In the genomic region with DNA sequence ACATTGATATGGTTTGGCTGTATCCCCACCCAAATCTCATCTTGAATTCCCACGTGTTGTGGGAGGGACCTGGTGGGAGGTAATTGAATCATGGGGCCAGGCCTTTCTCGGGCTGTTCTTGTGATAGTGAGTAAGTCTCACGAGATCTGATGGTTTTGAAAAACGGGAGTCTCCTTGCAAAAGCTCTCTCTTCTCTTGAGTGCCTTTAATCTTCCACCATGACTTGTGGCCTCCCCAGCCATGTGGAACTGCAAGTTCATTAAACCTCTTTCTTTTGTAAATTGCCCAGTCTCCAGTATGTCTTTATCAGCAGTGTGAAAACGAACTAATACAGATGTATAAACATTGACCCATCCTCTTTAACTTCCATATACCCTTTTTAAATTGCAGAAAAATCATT, we compare ENCODE assay signal across 8 cellular contexts. TPM values are rescaled to one million over a fixed set of nuclear protein-coding genes. Genes with fewer than 3 reads are reported as not detected.
DNase-seq lines count a peak whose midpoint lies in the region; ATAC-seq and TF ChIP-seq lines count a peak whose summit lies in the region.
"Not testable (repeated sequence)": the region's sequence is repeated elsewhere in the genome, so short reads cannot be mapped to it uniquely, and the experiment has no call there.

No MANE protein-coding gene starts in this region.

- DNase-seq in CD4-positive, alpha-beta T cell; WTC11 (ENCODE audit: low spot score); memory B cell (ENCODE audit: low spot score in 2 of 2); neural crest cell (ENCODE audit: low read depth, low spot score): not testable (repeated sequence)

- not testable (repeated sequence) for H3K4me3 ChIP-seq in subcutaneous abdominal adipose tissue (ENCODE audit: low read depth in 1 of 5, low read length in 5 of 5)

- not testable (repeated sequence) for H3K9me3 ChIP-seq in CD4-positive, alpha-beta T cell (ENCODE audit: control insufficient read depth, low read length); subcutaneous abdominal adipose tissue (ENCODE audit: control insufficient read depth in 5 of 5, low read length in 5 of 5)

- H3K27ac Mint-ChIP-seq in CD4-positive, alpha-beta T cell = peak overlapping the region; percentile 51
- peak overlapping the region; percentile 80 to 100 (median 88) for H3K27ac Mint-ChIP-seq in IgD-negative memory B cell
- H3K27ac Mint-ChIP-seq in WTC11 = peak overlapping the region; percentile 40
- H3K27ac Mint-ChIP-seq in activated naive CD4-positive, alpha-beta T cell treated with anti-CD3 and anti-CD28 coated beads, Interleukin-2, amount 50 U/mL, for 24 hours = peak overlapping the region; percentile 89
- H3K27ac Mint-ChIP-seq in dendritic cell treated with granulocyte-macrophage colony-stimulating factor and Interleukin-4, amounts not matched to agents 40 ng/mL and 50 ng/mL, for 4 days = peak overlapping the region; percentile 9
- peak overlapping the region; percentile 98 for H3K27ac Mint-ChIP-seq in memory B cell
- H3K27ac Mint-ChIP-seq in neural crest cell (ENCODE audit: unreplicated experiment) = not testable (repeated sequence)

- peaks cover 0 to 22% (median 18%) of the 10 kb centered on the region in 5 donors for H3K4me1 ChIP-seq in subcutaneous abdominal adipose tissue (ENCODE audit: control insufficient read depth in 5 of 5, insufficient read depth in 5 of 5, low read length in 5 of 5)

- POLR2A ChIA-PET in CD4-positive, alpha-beta T cell (lab: Charles Lee) = interaction anchor here (0.6 kb wide), 1 partner anchor 31 kb away, joined by 3 read pairs; no protein-coding TSS in a partner anchor
- POLR2A ChIA-PET in WTC11 (lab: Charles Lee) = interaction anchor here (3.5 kb wide), 1 partner anchor 29 kb away, joined by 19 read pairs; no protein-coding TSS in a partner anchor

- H3K36me3 ChIP-seq in subcutaneous abdominal adipose tissue (ENCODE audit: control insufficient read depth in 5 of 5, insufficient read depth in 5 of 5, low read length in 5 of 5) = not testable (repeated sequence)

- H3K9ac ChIP-seq in subcutaneous abdominal adipose tissue (ENCODE audit: low read length in 5 of 5) = not testable (repeated sequence)

- not testable (repeated sequence) for ATAC-seq in CD4-positive, alpha-beta T cell (ENCODE audit: poor library complexity); WTC11; memory B cell (ENCODE audit: low read depth)

- H3K36me3 Mint-ChIP-seq in CD4-positive, alpha-beta T cell (ENCODE audit: low read depth); IgD-negative memory B cell; WTC11; activated naive CD4-positive, alpha-beta T cell treated with anti-CD3 and anti-CD28 coated beads, Interleukin-2, amount 50 U/mL, for 24 hours; memory B cell; neural crest cell (ENCODE audit: low read depth): not testable (repeated sequence)
- H3K36me3 Mint-ChIP-seq in dendritic cell treated with granulocyte-macrophage colony-stimulating factor and Interleukin-4, amounts not matched to agents 40 ng/mL and 50 ng/mL, for 4 days (ENCODE audit: low read depth) = peaks cover 81% of the 10 kb centered on the region

- H3K27me3 Mint-ChIP-seq in CD4-positive, alpha-beta T cell; IgD-negative memory B cell; WTC11 (ENCODE audit: low read depth); activated naive CD4-positive, alpha-beta T cell treated with anti-CD3 and anti-CD28 coated beads, Interleukin-2, amount 50 U/mL, for 24 hours; dendritic cell treated with granulocyte-macrophage colony-stimulating factor and Interleukin-4, amounts not matched to agents 40 ng/mL and 50 ng/mL, for 4 days; memory B cell: not testable (repeated sequence)
- peaks cover 21% of the 10 kb centered on the region for H3K27me3 Mint-ChIP-seq in neural crest cell (ENCODE audit: low read depth)

- not testable (repeated sequence) for H3K27ac ChIP-seq in CD4-positive, alpha-beta T cell (ENCODE audit: low read depth, low read length)
- H3K27ac ChIP-seq in subcutaneous abdominal adipose tissue (ENCODE audit: low read depth, low read length) = peak overlapping the region; percentile 32

- CTCF ChIA-PET in CD4-positive, alpha-beta T cell (lab: Charles Lee); WTC11 (lab: Charles Lee): not testable (repeated sequence)

- H3K27me3 ChIP-seq in CD4-positive, alpha-beta T cell (ENCODE audit: control insufficient read depth, insufficient read depth, low read length); subcutaneous abdominal adipose tissue (ENCODE audit: control insufficient read depth in 5 of 5, insufficient read depth in 4 of 5, low read length in 5 of 5): not testable (repeated sequence)

- TF ChIP-seq CTCF in CD4-positive, alpha-beta T cell (IDR thresholded peaks at IDR 0.05); WTC11 (IDR thresholded peaks at IDR 0.05); neural crest cell (conservative IDR thresholded peaks at IDR 0.05): not testable (repeated sequence)

- intact Hi-C loops in CD4-positive, alpha-beta T cell (cut with DNase I, micrococcal nuclease) = loop anchor here (5.0 to 10.0 kb wide), 3 partner anchors 43 to 774 kb away; a partner anchor contains a TSS
- intact Hi-C loops in dendritic cell treated with granulocyte-macrophage colony-stimulating factor and Interleukin-4, amounts not matched to agents 40 ng/mL and 50 ng/mL, for 4 days (cut with micrococcal nuclease) = not testable (repeated sequence)

- H3K4me3 Mint-ChIP-seq in CD4-positive, alpha-beta T cell; memory B cell: not testable (repeated sequence)
- H3K4me3 Mint-ChIP-seq in IgD-negative memory B cell (peak overlapping the region in 1 of 4 donors; percentile 54), WTC11 (peak overlapping the region; percentile 6; the same call in 1 of the 2 replicates), neural crest cell (peak overlapping the region; percentile 37)
- peak overlapping the region; percentile 78 for H3K4me3 Mint-ChIP-seq in activated naive CD4-positive, alpha-beta T cell treated with anti-CD3 and anti-CD28 coated beads, Interleukin-2, amount 50 U/mL, for 24 hours
- H3K4me3 Mint-ChIP-seq in dendritic cell treated with granulocyte-macrophage colony-stimulating factor and Interleukin-4, amounts not matched to agents 40 ng/mL and 50 ng/mL, for 4 days = peak overlapping the region; percentile 14

- peaks cover 32% of the 10 kb centered on the region for H3K4me1 Mint-ChIP-seq in CD4-positive, alpha-beta T cell (ENCODE audit: low read depth)
- H3K4me1 Mint-ChIP-seq in IgD-negative memory B cell (peaks cover 27 to 43% (median 38%) of the 10 kb centered on the region in 3 donors), WTC11 (peaks cover 49% of the 10 kb centered on the region), memory B cell (peaks cover 35% of the 10 kb centered on the region), neural crest cell (peaks cover 20% of the 10 kb centered on the region)
- H3K4me1 Mint-ChIP-seq in activated naive CD4-positive, alpha-beta T cell treated with anti-CD3 and anti-CD28 coated beads, Interleukin-2, amount 50 U/mL, for 24 hours = peaks cover 51% of the 10 kb centered on the region
- H3K4me1 Mint-ChIP-seq in dendritic cell treated with granulocyte-macrophage colony-stimulating factor and Interleukin-4, amounts not matched to agents 40 ng/mL and 50 ng/mL, for 4 days (ENCODE audit: low read depth) = peaks cover 79% of the 10 kb centered on the region

- H3K9me3 Mint-ChIP-seq in CD4-positive, alpha-beta T cell; IgD-negative memory B cell; WTC11; activated naive CD4-positive, alpha-beta T cell treated with anti-CD3 and anti-CD28 coated beads, Interleukin-2, amount 50 U/mL, for 24 hours; dendritic cell treated with granulocyte-macrophage colony-stimulating factor and Interleukin-4, amounts not matched to agents 40 ng/mL and 50 ng/mL, for 4 days; memory B cell; neural crest cell: not testable (repeated sequence)

RNA-seq across cellular contexts. Expression of a gene that starts 26.6 kb away (rescaled TPM):
- total RNA-seq in CD4-positive, alpha-beta T cell = 1 to 10 TPM; 2.4 to 2.9 TPM
- 9.0 TPM for polyA plus RNA-seq in IgD-negative memory B cell
- total RNA-seq in WTC11 (2021) (3.7 to 7.2 TPM (median 4.2 TPM) in 3 replicates), neural crest cell (5.4 and 6.3 TPM in 2 replicates)
